In the genomic region with DNA sequence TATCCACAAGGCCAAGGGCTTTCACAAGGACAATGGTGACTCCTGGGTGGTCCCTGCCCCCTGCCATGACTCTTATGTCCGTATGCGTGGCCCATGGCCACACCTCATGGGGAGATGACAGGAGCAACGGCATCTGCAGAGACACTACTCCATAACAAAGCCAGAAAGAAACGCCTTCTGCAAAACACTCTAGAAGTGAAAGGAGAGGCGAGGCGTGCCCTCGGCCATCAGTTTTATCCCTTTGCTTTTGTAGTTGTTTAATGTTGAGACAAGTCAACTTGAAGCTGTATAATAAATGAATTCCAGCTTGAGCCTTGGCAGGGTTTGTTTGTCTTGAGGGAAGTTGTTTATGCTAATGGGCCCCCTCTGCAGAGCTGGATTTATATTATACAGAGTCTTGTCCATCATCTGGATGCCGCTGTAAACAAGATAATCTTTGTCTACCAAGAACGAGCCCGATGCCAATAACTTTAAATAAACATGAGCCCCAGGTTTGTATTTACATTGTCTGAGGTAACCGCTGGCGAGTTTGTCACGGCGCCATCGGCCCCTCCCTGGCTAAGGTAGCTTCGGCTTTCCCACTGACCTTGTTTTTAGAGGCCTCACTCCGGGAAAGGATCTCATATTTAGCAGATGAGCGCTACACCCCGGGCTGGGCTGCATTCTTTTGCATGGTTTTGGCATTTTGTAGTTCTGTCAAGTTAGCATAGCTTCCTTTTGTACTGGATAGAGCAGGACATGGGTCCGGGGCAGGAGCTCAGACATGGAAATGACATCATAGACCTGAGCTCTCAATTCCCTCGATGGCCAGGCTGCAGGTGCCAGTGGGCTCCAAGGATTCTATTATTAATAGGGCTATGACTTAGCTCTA, we compare ENCODE assay signal across 15 cellular contexts.
A peak's percentile ranks its signal among the peaks of the same experiment; 100 is the strongest.
DNase-seq lines count a peak whose midpoint lies in the region; ATAC-seq and TF ChIP-seq lines count a peak whose summit lies in the region.
"Had no signal": no experiment of that assay in that cellular context is flagged by ENCODE, and none has a peak within 500 bp of the region (broad histone marks: within the 10 kb centered on the region; RNA-seq: fewer than 3 reads in every experiment).

No MANE protein-coding gene starts in this region.

- no peaks in the 10 kb centered on the region for H3K4me1 ChIP-seq in mucosa of descending colon (ENCODE audit: low read depth)
- H3K4me1 ChIP-seq: adrenal gland had no signal

- DNase-seq in LNCaP clone FGC (ENCODE audit: low read depth), result peak; percentile 85
- DNase-seq in WTC11 (ENCODE audit: low spot score), result no peak
- DNase-seq in mucosa of descending colon, result peak in 2 of 3 donors; percentile 29 to 53
- no peak for DNase-seq in activated CD4-positive, alpha-beta T cell treated with anti-CD3 and anti-CD28 coated beads, Interleukin-2, amount 50 U/mL, for 1 hour
- no peak for DNase-seq in stimulated activated CD4-positive, alpha-beta T cell treated with anti-CD3 and anti-CD28 coated beads, Interleukin-1b, Interleukin-23, amount 100 ng/mL, for 48 hours
- DNase-seq in NCI-H524 (lab: John Stamatoyannopoulos, UW), result no peak
- DNase-seq: activated CD4-positive, alpha-beta T cell treated with anti-CD3 and anti-CD28 coated beads for 36 hours; adrenal gland; DMS 273 treated with DMSO at 0.1 percent for 48 hours; nucleus accumbens; T-helper 17 cell had no signal

- H3K27ac Mint-ChIP-seq in WTC11, result no peak overlapping the region
- H3K27ac Mint-ChIP-seq: activated CD4-positive, alpha-beta T cell treated with anti-CD3 and anti-CD28 coated beads for 36 hours; memory B cell; T-helper 17 cell had no signal

- peaks cover 9% of the 10 kb centered on the region for H3K36me3 Mint-ChIP-seq in WTC11

- POLR2A ChIA-PET in WTC11 (lab: Charles Lee), result no interaction called here

- ATAC-seq in WTC11 (peak; percentile 59), mucosa of descending colon (peak; percentile 58), GM21723 (IDR thresholded peaks at IDR 0.05; ENCODE audit: unreplicated experiment) (no peak)
- ATAC-seq: activated CD4-positive, alpha-beta T cell treated with anti-CD3 and anti-CD28 coated beads for 36 hours; esophagus mucosa; T-helper 17 cell had no signal

- H3K4me3 Mint-ChIP-seq in WTC11, result no peak overlapping the region
- H3K4me3 Mint-ChIP-seq: activated CD4-positive, alpha-beta T cell treated with anti-CD3 and anti-CD28 coated beads for 36 hours; memory B cell; T-helper 17 cell had no signal

- no peaks in the 10 kb centered on the region for H3K36me3 ChIP-seq in mucosa of descending colon (ENCODE audit: low read depth)
- H3K36me3 ChIP-seq: adrenal gland had no signal

- H3K27me3 Mint-ChIP-seq in WTC11 (ENCODE audit: low read depth), result peaks cover 35% of the 10 kb centered on the region
- H3K27me3 Mint-ChIP-seq: activated CD4-positive, alpha-beta T cell treated with anti-CD3 and anti-CD28 coated beads for 36 hours had no signal

- peak overlapping the region; percentile 12; the same call in 1 of the 2 replicates for H3K4me3 ChIP-seq in LNCaP clone FGC (ENCODE audit: low read depth, low read length)
- H3K4me3 ChIP-seq in mucosa of descending colon, result no peak overlapping the region
- H3K4me3 ChIP-seq: adrenal gland had no signal

- CTCF ChIA-PET in WTC11 (lab: Charles Lee), result interaction anchor here (0.9 to 1.4 kb wide), 3 partner anchors 8 to 305 kb away, joined by 3 to 4 read pairs (median 4); no protein-coding TSS in a partner anchor

- peaks cover 36% of the 10 kb centered on the region for H3K9me3 Mint-ChIP-seq in WTC11

- H3K9me3 ChIP-seq in mucosa of descending colon, result peaks cover 8% of the 10 kb centered on the region
- H3K9me3 ChIP-seq: adrenal gland had no signal

- TF ChIP-seq CTCF in 22Rv1 (IDR thresholded peaks at IDR 0.05) (no peak), LNCaP clone FGC (IDR thresholded peaks at IDR 0.05; ENCODE audit: control insufficient read depth, extremely low read depth, insufficient read depth) (no peak), WTC11 (IDR thresholded peaks at IDR 0.05) (no peak), mucosa of descending colon (IDR thresholded peaks at IDR 0.05) (no peak)

- H3K27ac ChIP-seq in 22Rv1, result peak overlapping the region; percentile 48
- H3K27ac ChIP-seq: adrenal gland had no signal

- intact Hi-C loops in mucosa of descending colon (cut with DNase I, micrococcal nuclease), result no loop called here

- peaks cover 15% of the 10 kb centered on the region for H3K4me1 Mint-ChIP-seq in WTC11
- H3K4me1 Mint-ChIP-seq: activated CD4-positive, alpha-beta T cell treated with anti-CD3 and anti-CD28 coated beads for 36 hours; memory B cell; T-helper 17 cell had no signal

TF ChIP-seq in WTC11, 78 proteins besides CTCF, POLR2A, EP300 and RAD21:
- TF ChIP-seq ZNF423 (CRISPR knock-in tag; IDR thresholded peaks at IDR 0.05) (peak; percentile 50; the same call in 1 of the 2 replicates), KAT7 (CRISPR knock-in tag; IDR thresholded peaks at IDR 0.05; ENCODE audit: borderline replicate concordance) (no peak)

Comparison
In these comparisons a context has a peak if more than half of its experiments do, and no peak if none do; other contexts are left out.
1. DNase-seq: peak in LNCaP clone FGC (single experiment) and mucosa of descending colon (2 of 3); none in WTC11 (single experiment), activated CD4-positive, alpha-beta T cell treated with anti-CD3 and anti-CD28 coated beads, Interleukin-2, amount 50 U/mL, for 1 hour (single experiment), stimulated activated CD4-positive, alpha-beta T cell treated with anti-CD3 and anti-CD28 coated beads, Interleukin-1b, Interleukin-23, amount 100 ng/mL, for 48 hours (single experiment) and NCI-H524 (0 of 2).